ENCODE assay signal across 8 cellular contexts in genomic region chr4:53804719-53805118, GRCh38.
DNase-seq lines count a peak whose midpoint lies in the region; ATAC-seq and TF ChIP-seq lines count a peak whose summit lies in the region.

No MANE protein-coding gene starts in this region.

- DNase-seq in BJ (ENCODE audit: low read depth) (no peak), left colon (peak; percentile 36 to 78)
- DNase-seq in activated CD8-positive, alpha-beta memory T cell treated with anti-CD3 and anti-CD28 coated beads, Interleukin-2, amount 50 U/mL, for 48 hours: peak; percentile 52
- no peak for DNase-seq in CD4-positive, alpha-beta T cell

- no peaks in the 10 kb centered on the region for H4K20me1 ChIP-seq in KMS-11 (ENCODE audit: insufficient read depth)

- peak; percentile 47 for TF ChIP-seq CTCF in BJ (IDR thresholded peaks at IDR 0.05; ENCODE audit: insufficient read depth, low read depth, low read length)
- TF ChIP-seq CTCF in KMS-11 (conservative IDR thresholded peaks at IDR 0.05; ENCODE audit: low read depth, low read length): peak; percentile 71
- no peak for TF ChIP-seq CTCF in CD4-positive, alpha-beta T cell (IDR thresholded peaks at IDR 0.05)

- H3K4me3 Mint-ChIP-seq in activated T-helper 17 cell treated with anti-CD3 and anti-CD28 coated beads, Interleukin-2, amount 50 U/mL, for 72 hours: no peak overlapping the region
- H3K4me3 Mint-ChIP-seq in CD4-positive, alpha-beta T cell: no peak overlapping the region

- no peaks in the 10 kb centered on the region for H3K36me3 Mint-ChIP-seq in activated T-helper 17 cell treated with anti-CD3 and anti-CD28 coated beads, Interleukin-2, amount 50 U/mL, for 72 hours (ENCODE audit: low read depth)
- H3K36me3 Mint-ChIP-seq in CD4-positive, alpha-beta T cell (ENCODE audit: low read depth): no peaks in the 10 kb centered on the region

- H3K36me3 ChIP-seq in BJ (ENCODE audit: control insufficient read depth, insufficient read depth, low read length) (no peaks in the 10 kb centered on the region), KMS-11 (ENCODE audit: insufficient read depth) (no peaks in the 10 kb centered on the region)

- CTCF ChIA-PET in BJ (lab: Yijun Ruan, JAX): interaction anchor here (0.6 to 2.9 kb wide), 14 partner anchors 8 to 429 kb away, joined by 3 to 10 read pairs (median 4); no protein-coding TSS in a partner anchor
- CTCF ChIA-PET in CD4-positive, alpha-beta T cell (lab: Charles Lee): no interaction called here

- no peaks in the 10 kb centered on the region for H3K79me2 ChIP-seq in KMS-11 (ENCODE audit: insufficient read depth, low read depth)

- H2AFZ ChIP-seq in KMS-11 (ENCODE audit: low read depth): no peak overlapping the region

- H3K9ac ChIP-seq in KMS-11: no peak overlapping the region

- no peaks in the 10 kb centered on the region for H3K9me3 ChIP-seq in CD4-positive, alpha-beta T cell (ENCODE audit: control insufficient read depth, low read length)

- POLR2A ChIA-PET in BJ (lab: Charles Lee): no interaction called here
- POLR2A ChIA-PET in CD4-positive, alpha-beta T cell (lab: Charles Lee): no interaction called here

- H3K4me3 ChIP-seq in BJ (ENCODE audit: low read depth, low read length): no peak overlapping the region
- no peak overlapping the region for H3K4me3 ChIP-seq in KMS-11 (IDR thresholded peaks at IDR 0.05; ENCODE audit: insufficient read depth, low read depth, low read length)

- no peaks in the 10 kb centered on the region for H3K4me1 ChIP-seq in KMS-11 (ENCODE audit: low read depth, poor library complexity, severe bottlenecking)

- H3K27me3 ChIP-seq in BJ (ENCODE audit: control insufficient read depth, insufficient read depth, low read length) (no peaks in the 10 kb centered on the region), KMS-11 (ENCODE audit: insufficient read depth, low read depth) (no peaks in the 10 kb centered on the region)
- no peaks in the 10 kb centered on the region for H3K27me3 ChIP-seq in CD4-positive, alpha-beta T cell (ENCODE audit: control insufficient read depth, insufficient read depth, low read length)

- no peaks in the 10 kb centered on the region for H3K4me1 Mint-ChIP-seq in activated T-helper 17 cell treated with anti-CD3 and anti-CD28 coated beads, Interleukin-2, amount 50 U/mL, for 72 hours
- H3K4me1 Mint-ChIP-seq in CD4-positive, alpha-beta T cell (ENCODE audit: low read depth): no peaks in the 10 kb centered on the region

- peaks cover under 1% of the 10 kb centered on the region for H3K27me3 Mint-ChIP-seq in activated T-helper 17 cell treated with anti-CD3 and anti-CD28 coated beads, Interleukin-2, amount 50 U/mL, for 72 hours
- H3K27me3 Mint-ChIP-seq in CD4-positive, alpha-beta T cell: no peaks in the 10 kb centered on the region

- no peaks in the 10 kb centered on the region for H3K9me3 Mint-ChIP-seq in activated T-helper 17 cell treated with anti-CD3 and anti-CD28 coated beads, Interleukin-2, amount 50 U/mL, for 72 hours
- H3K9me3 Mint-ChIP-seq in CD4-positive, alpha-beta T cell: no peaks in the 10 kb centered on the region

- no peak overlapping the region for H3K27ac Mint-ChIP-seq in activated T-helper 17 cell treated with anti-CD3 and anti-CD28 coated beads, Interleukin-2, amount 50 U/mL, for 72 hours
- no peak overlapping the region for H3K27ac Mint-ChIP-seq in CD4-positive, alpha-beta T cell

- ATAC-seq in GM18867 (IDR thresholded peaks at IDR 0.05; ENCODE audit: unreplicated experiment) (peak; percentile 89), left colon (peak; percentile 85), HG03139 (IDR thresholded peaks at IDR 0.05; ENCODE audit: unreplicated experiment) (no peak)
- ATAC-seq in activated T-helper 17 cell treated with anti-CD3 and anti-CD28 coated beads, Interleukin-2, amount 50 U/mL, for 72 hours (replicated peaks): no peak
- ATAC-seq in CD4-positive, alpha-beta T cell (ENCODE audit: poor library complexity): no peak

- intact Hi-C loops in left colon (cut with DNase I, micrococcal nuclease): no loop called here
- intact Hi-C loops in CD4-positive, alpha-beta T cell (cut with DNase I, micrococcal nuclease): no loop called here

- no peak overlapping the region for H3K4me2 ChIP-seq in KMS-11

- no peak overlapping the region for H3K27ac ChIP-seq in KMS-11
- H3K27ac ChIP-seq in CD4-positive, alpha-beta T cell (ENCODE audit: low read depth, low read length): no peak overlapping the region

Comparison
In these comparisons a context has a peak if more than half of its experiments do, and no peak if none do; other contexts are left out.
1. DNase-seq: peak in activated CD8-positive, alpha-beta memory T cell treated with anti-CD3 and anti-CD28 coated beads, Interleukin-2, amount 50 U/mL, for 48 hours (single experiment) and left colon (2 of 2); none in BJ (single experiment) and CD4-positive, alpha-beta T cell (0 of 10).
2. ATAC-seq: peak in GM18867 (single experiment) and left colon (single experiment); none in activated T-helper 17 cell treated with anti-CD3 and anti-CD28 coated beads, Interleukin-2, amount 50 U/mL, for 72 hours (single experiment), CD4-positive, alpha-beta T cell (single experiment) and HG03139 (single experiment).